8 cellular contexts compared by ENCODE assay signal in genomic region chr1:10965621-10966226, GRCh38. TPM values are rescaled to one million over a fixed set of nuclear protein-coding genes. Genes with fewer than 3 reads are reported as not detected.
A peak's percentile ranks its signal among the peaks of the same experiment; 100 is the strongest.
DNase-seq lines count a peak whose midpoint lies in the region; ATAC-seq, FAIRE-seq and TF ChIP-seq lines count a peak whose summit lies in the region.
"Had no signal": no experiment of that assay in that cellular context is flagged by ENCODE, and none has a peak within 500 bp of the region (broad histone marks: within the 10 kb centered on the region; RNA-seq: fewer than 3 reads in every experiment).

No MANE protein-coding gene starts in this region.

- peak; percentile 72 for FAIRE-seq in GM19239 (lab: Jason Lieb, UNC)

- intact Hi-C loops in mammary epithelial cell (cut with micrococcal nuclease): no loop called here

- H3K9me3 ChIP-seq in mammary epithelial cell (replicated peaks; ENCODE audit: insufficient read depth, low read length) (no peaks in the 10 kb centered on the region), skeletal muscle tissue (ENCODE audit: control insufficient read depth in 3 of 3, low read length in 3 of 3) (no peaks in the 10 kb centered on the region)

- peak overlapping the region; percentile 25 for H2AFZ ChIP-seq in mammary epithelial cell (ENCODE audit: low read depth, low read length)

- peaks cover 7% of the 10 kb centered on the region for H3K4me1 ChIP-seq in mammary epithelial cell (ENCODE audit: insufficient read depth, low read length)
- peaks cover 21 to 31% (median 23%) of the 10 kb centered on the region in 3 donors for H3K4me1 ChIP-seq in skeletal muscle tissue (ENCODE audit: control insufficient read depth in 3 of 3, insufficient read depth in 3 of 3, low read length in 3 of 3)

- H3K36me3 ChIP-seq in mammary epithelial cell (ENCODE audit: insufficient read depth, low read length) (no peaks in the 10 kb centered on the region), skeletal muscle tissue (ENCODE audit: control insufficient read depth in 3 of 3, insufficient read depth in 3 of 3, low read length in 3 of 3) (no peaks in the 10 kb centered on the region), brain microvascular endothelial cell (replicated peaks) (no peaks in the 10 kb centered on the region)

- no peaks in the 10 kb centered on the region for H3K79me2 ChIP-seq in mammary epithelial cell (ENCODE audit: insufficient read depth, low read length)

- DNase-seq in GM19239 (ENCODE audit: insufficient read length, low spot score) (no peak), HT1080 (ENCODE audit: low read depth) (peak; percentile 68), mammary epithelial cell (peak; percentile 24), brain microvascular endothelial cell (no peak), retina (no peak)
- DNase-seq: activated T-cell treated with anti-CD3 and anti-CD28 coated beads, Interleukin-2, amount 50 U/mL, for 4 hours had no signal

- 81% methylated on average over 4 of the region's 10 CpGs for WGBS in mammary epithelial cell (ENCODE audit: low coverage, missing lambda C conversion rate)

- dilution Hi-C loops in mammary epithelial cell (cut with HindIII; ENCODE audit: low sequenced_read_pairs): loop anchor here (5.0 kb wide), 2 partner anchors 42 to 98 kb away; no protein-coding TSS in a partner anchor

- CTCF ChIA-PET in mammary epithelial cell (lab: Charles Lee; ENCODE audit: low non-redundant PET): no interaction called here

- H3K27ac ChIP-seq in mammary epithelial cell (ENCODE audit: insufficient read depth, low read depth, low read length): no peak overlapping the region
- H3K27ac ChIP-seq in skeletal muscle tissue (ENCODE audit: low read depth, low read length): peak overlapping the region; percentile 44
- H3K27ac ChIP-seq in brain microvascular endothelial cell: no peak overlapping the region

- no peak for ATAC-seq in HG03095 (IDR thresholded peaks at IDR 0.05; ENCODE audit: unreplicated experiment)

- H3K27me3 ChIP-seq in mammary epithelial cell (ENCODE audit: insufficient read depth, low read length) (no peaks in the 10 kb centered on the region), skeletal muscle tissue (ENCODE audit: control insufficient read depth in 3 of 3, insufficient read depth in 3 of 3, low read length in 3 of 3) (peaks cover 0 to 4% (median 4%) of the 10 kb centered on the region in 3 donors), brain microvascular endothelial cell (replicated peaks) (peaks cover 2% of the 10 kb centered on the region)

- H4K20me1 ChIP-seq in mammary epithelial cell (ENCODE audit: insufficient read depth, low read length): no peaks in the 10 kb centered on the region

- H3K9ac ChIP-seq in mammary epithelial cell (ENCODE audit: insufficient read depth, low read length) (no peak overlapping the region), skeletal muscle tissue (ENCODE audit: low read depth in 1 of 3, low read length in 3 of 3) (no peak overlapping the region)

- H3K4me3 ChIP-seq in mammary epithelial cell (replicated peaks in 1 of 3; ENCODE audit: insufficient read depth in 1 of 3, low read depth in 2 of 3, low read length in 3 of 3) (no peak overlapping the region), skeletal muscle tissue (ENCODE audit: low read length in 3 of 3) (no peak overlapping the region), brain microvascular endothelial cell (ENCODE audit: low read depth, low read length) (no peak overlapping the region)

- BruUV-seq in mammary epithelial cell (replicated peaks; lab: Mats Ljungman, UMichigan): no TSS peak

- TF ChIP-seq CTCF in mammary epithelial cell (conservative IDR thresholded peaks at IDR 0.05 in 1 of 2, IDR thresholded peaks at IDR 0.05 in 1 of 2; ENCODE audit: extremely low read depth in 1 of 2, insufficient read depth in 1 of 2, low read depth in 1 of 2, low read length in 2 of 2) (no peak), brain microvascular endothelial cell (IDR thresholded peaks at IDR 0.05; ENCODE audit: low read depth, low read length, missing control alignments) (no peak)

- no peak overlapping the region for H3K4me2 ChIP-seq in mammary epithelial cell (ENCODE audit: insufficient read depth, low read depth, low read length)

- in situ Hi-C loops in mammary epithelial cell (cut with MboI; ENCODE audit: low sequenced_read_pairs in 2 of 2) (no loop called here), brain microvascular endothelial cell (cut with HindIII; ENCODE audit: low pct_ligation_motif_present, low sequenced_read_pairs) (no loop called here)

RNA-seq across cellular contexts. Expression of gene TARDBP, which starts 46.7 kb away (rescaled TPM):
- 70.1 and 84.6 TPM in 2 replicates for total RNA-seq in HT1080 (2014; rRNA removed; shearing (Covaris generic))
- polyA plus RNA-seq in HT1080 (2015; cell fraction: cytosol; rRNA removed): 145 and 146 TPM in 2 replicates
- 184 and 191 TPM in 2 replicates for polyA plus RNA-seq in HT1080 (2015; cell fraction: nucleus; rRNA removed)
- total RNA-seq in mammary epithelial cell (100 to 1,000 TPM in 1 of 2 donors, 10 to 100 TPM in 1; 32.2 to 122 TPM), skeletal muscle tissue (61.1 TPM)
- 88.6 TPM for polyA plus RNA-seq in mammary epithelial cell
- polyA minus RNA-seq in mammary epithelial cell: 241 TPM

Comparison
In these comparisons a context has a peak if more than half of its experiments do, and no peak if none do; other contexts are left out.
1. DNase-seq: peak in HT1080 (single experiment) and mammary epithelial cell (single experiment); none in GM19239 (single experiment), brain microvascular endothelial cell (single experiment) and retina (single experiment).